ENCODE assay signal across 16 cellular contexts in genomic region chr5:159311063-159311462, GRCh38. TPM values are rescaled to one million over a fixed set of nuclear protein-coding genes. Genes with fewer than 3 reads are reported as not detected.
A peak's percentile ranks its signal among the peaks of the same experiment; 100 is the strongest.
DNase-seq lines count a peak whose midpoint lies in the region; ATAC-seq lines count a peak whose summit lies in the region.
"Had no signal": no experiment of that assay in that cellular context is flagged by ENCODE, and none has a peak within 500 bp of the region (broad histone marks: within the 10 kb centered on the region; RNA-seq: fewer than 3 reads in every experiment).

No MANE protein-coding gene starts in this region.

- no peaks in the 10 kb centered on the region for H3K9me3 Mint-ChIP-seq in activated naive CD4-positive, alpha-beta T cell treated with anti-CD3 and anti-CD28 coated beads, Interleukin-2, amount 50 U/mL, for 24 hours
- H3K9me3 Mint-ChIP-seq in activated naive CD4-positive, alpha-beta T cell treated with anti-CD3 and anti-CD28 coated beads, Interleukin-2, amount 50 U/mL, for 72 hours: no peaks in the 10 kb centered on the region
- H3K9me3 Mint-ChIP-seq: neural crest cell; T-helper 1 cell treated with Interleukin-12 subunit alpha and Interleukin-12 subunit beta and Interleukin-4 antibody, amounts not matched to agents 30 μg/mL and 1 μg/mL, for 36 hours had no signal

- H3K4me1 ChIP-seq in duodenal mucosa (ENCODE audit: control insufficient read depth in 1 of 2, insufficient read depth in 2 of 2, low read length in 2 of 2): peaks cover 10 to 12% of the 10 kb centered on the region in 2 donors
- peaks cover 5% of the 10 kb centered on the region for H3K4me1 ChIP-seq in mucosa of stomach (ENCODE audit: control insufficient read depth, insufficient read depth, low read length)
- H3K4me1 ChIP-seq: vagina had no signal

- H3K27me3 ChIP-seq in duodenal mucosa (ENCODE audit: control insufficient read depth in 1 of 2, insufficient read depth in 2 of 2, low read length in 2 of 2) (peaks cover 17 to 24% of the 10 kb centered on the region in 2 donors), mucosa of stomach (ENCODE audit: control insufficient read depth, insufficient read depth, low read length) (peaks cover 17% of the 10 kb centered on the region)
- H3K27me3 ChIP-seq: vagina had no signal

- H3K36me3 Mint-ChIP-seq in activated naive CD4-positive, alpha-beta T cell treated with anti-CD3 and anti-CD28 coated beads, Interleukin-2, amount 50 U/mL, for 24 hours: no peaks in the 10 kb centered on the region
- H3K36me3 Mint-ChIP-seq in activated naive CD4-positive, alpha-beta T cell treated with anti-CD3 and anti-CD28 coated beads, Interleukin-2, amount 50 U/mL, for 72 hours: no peaks in the 10 kb centered on the region

- H3K9me3 ChIP-seq in duodenal mucosa (ENCODE audit: control insufficient read depth in 1 of 2, low read length in 2 of 2) (no peaks in the 10 kb centered on the region), mucosa of stomach (ENCODE audit: control insufficient read depth, low read length) (no peaks in the 10 kb centered on the region)
- H3K9me3 ChIP-seq: heart right ventricle, vagina had no signal

- H3K27me3 Mint-ChIP-seq in activated naive CD4-positive, alpha-beta T cell treated with anti-CD3 and anti-CD28 coated beads, Interleukin-2, amount 50 U/mL, for 24 hours: peaks cover 4% of the 10 kb centered on the region

- peak overlapping the region; percentile 67 for H3K4me3 Mint-ChIP-seq in activated naive CD4-positive, alpha-beta T cell treated with anti-CD3 and anti-CD28 coated beads, Interleukin-2, amount 50 U/mL, for 24 hours
- H3K4me3 Mint-ChIP-seq: neural crest cell had no signal

- no peak overlapping the region for H3K27ac Mint-ChIP-seq in activated naive CD4-positive, alpha-beta T cell treated with anti-CD3 and anti-CD28 coated beads, Interleukin-2, amount 50 U/mL, for 24 hours
- H3K27ac Mint-ChIP-seq in activated naive CD4-positive, alpha-beta T cell treated with anti-CD3 and anti-CD28 coated beads, Interleukin-2, amount 50 U/mL, for 72 hours: no peak overlapping the region
- H3K27ac Mint-ChIP-seq: T-helper 1 cell treated with Interleukin-12 subunit alpha and Interleukin-12 subunit beta and Interleukin-4 antibody, amounts not matched to agents 30 μg/mL and 1 μg/mL, for 36 hours had no signal

- ATAC-seq in activated naive CD4-positive, alpha-beta T cell treated with anti-CD3 and anti-CD28 coated beads, Interleukin-2, amount 50 U/mL, for 72 hours: no peak
- ATAC-seq in HG03175 (IDR thresholded peaks at IDR 0.05; ENCODE audit: unreplicated experiment) (no peak), HG02610 (IDR thresholded peaks at IDR 0.05; ENCODE audit: unreplicated experiment) (no peak)
- ATAC-seq: heart right ventricle had no signal

- peaks cover 7% of the 10 kb centered on the region for H3K4me1 Mint-ChIP-seq in activated naive CD4-positive, alpha-beta T cell treated with anti-CD3 and anti-CD28 coated beads, Interleukin-2, amount 50 U/mL, for 24 hours

- DNase-seq in activated naive CD4-positive, alpha-beta T cell treated with anti-CD3 and anti-CD28 coated beads, Interleukin-2, amount 50 U/mL, for 72 hours (ENCODE audit: low spot score in 2 of 2): no peak
- no peak for DNase-seq in GM19238 (ENCODE audit: insufficient read length, low spot score)
- DNase-seq in AG08395 (ENCODE audit: low spot score): no peak
- DNase-seq: ACHN, heart right ventricle, NCI-H2029 treated with DMSO at 0.1 percent for 48 hours, NCI-H524 treated with DMSO at 0.1 percent for 48 hours had no signal

- no peak overlapping the region for H3K27ac ChIP-seq in duodenal mucosa (ENCODE audit: low read depth, low read length)
- H3K27ac ChIP-seq: heart right ventricle, vagina had no signal

- H3K9ac ChIP-seq in duodenal mucosa (ENCODE audit: low read depth in 1 of 2, low read length in 2 of 2) (no peak overlapping the region), mucosa of stomach (ENCODE audit: low read length) (peak overlapping the region; percentile 51)

- H3K4me3 ChIP-seq in duodenal mucosa (ENCODE audit: low read depth in 1 of 2, low read length in 2 of 2) (peak overlapping the region; percentile 34 to 57), mucosa of stomach (ENCODE audit: low read length) (no peak overlapping the region)
- H3K4me3 ChIP-seq: vagina had no signal

- H3K36me3 ChIP-seq in duodenal mucosa (ENCODE audit: control insufficient read depth in 1 of 2, insufficient read depth in 2 of 2, low read length in 2 of 2) (no peaks in the 10 kb centered on the region), mucosa of stomach (ENCODE audit: control insufficient read depth, insufficient read depth, low read length) (no peaks in the 10 kb centered on the region)
- H3K36me3 ChIP-seq: heart right ventricle, vagina had no signal

RNA-seq across cellular contexts. Expression of gene IL12B, which starts 19.2 kb away (rescaled TPM):
- total RNA-seq in activated naive CD4-positive, alpha-beta T cell treated with anti-CD3 and anti-CD28 coated beads, Interleukin-2, amount 50 U/mL, for 72 hours: under 1 TPM in 1 of 2 donors, not detected in 1; 0.08 TPM
- total RNA-seq: heart right ventricle, left colon, neural crest cell, vagina had no signal

RNA-seq across cellular contexts. Expression of gene UBLCP1, which starts 48.0 kb away (rescaled TPM):
- total RNA-seq in activated naive CD4-positive, alpha-beta T cell treated with anti-CD3 and anti-CD28 coated beads, Interleukin-2, amount 50 U/mL, for 72 hours: 10 to 100 TPM; 22.7 to 24.0 TPM
